ENCODE assay signal across 15 cellular contexts in genomic region chr14:99732436-99733220, GRCh38. TPM values are rescaled to one million over a fixed set of nuclear protein-coding genes. Genes with fewer than 3 reads are reported as not detected.
DNase-seq lines count a peak whose midpoint lies in the region; ATAC-seq lines count a peak whose summit lies in the region.
"Had no signal": no experiment of that assay in that cellular context is flagged by ENCODE, and none has a peak within 500 bp of the region (broad histone marks: within the 10 kb centered on the region; RNA-seq: fewer than 3 reads in every experiment).

No MANE protein-coding gene starts in this region.

- H3K4me3 Mint-ChIP-seq in activated naive CD8-positive, alpha-beta T cell, result peak overlapping the region; percentile 46
- no peak overlapping the region for H3K4me3 Mint-ChIP-seq in activated naive CD8-positive, alpha-beta T cell treated with anti-CD3 and anti-CD28 coated beads, Interleukin-2, amount 50 U/mL, for 24 hours
- H3K4me3 Mint-ChIP-seq: stimulated activated naive CD8-positive, alpha-beta T cell treated with anti-CD3 and anti-CD28 coated beads, Interleukin-15, Interleukin-2, amounts not matched to agents 100 ng/mL and 50 ng/mL, for 24 hours; T-helper 1 cell treated with Interleukin-12 subunit alpha and Interleukin-12 subunit beta and Interleukin-4 antibody, amounts not matched to agents 30 μg/mL and 1 μg/mL, for 36 hours had no signal

- H3K79me1 ChIP-seq in neuronal stem cell (ENCODE audit: low read depth, low read length) (no peaks in the 10 kb centered on the region), trophoblast cell (ENCODE audit: low read length) (peaks cover 3% of the 10 kb centered on the region)

- no peak for ATAC-seq in activated naive CD8-positive, alpha-beta T cell treated with anti-CD3 and anti-CD28 coated beads, Interleukin-2, amount 50 U/mL, for 24 hours
- ATAC-seq in HG02840 (IDR thresholded peaks at IDR 0.05; ENCODE audit: low FRiP score, unreplicated experiment), result no peak

- no peak overlapping the region for H4K8ac ChIP-seq in neuronal stem cell (ENCODE audit: low read depth, low read length)
- H4K8ac ChIP-seq in trophoblast cell (ENCODE audit: low read depth, low read length), result no peak overlapping the region

- peaks cover 10 to 11% of the 10 kb centered on the region in 2 donors for H3K4me1 ChIP-seq in neuronal stem cell (ENCODE audit: control insufficient read depth in 2 of 2, insufficient read depth in 1 of 2, low read depth in 1 of 2, low read length in 2 of 2)
- peaks cover 7 to 12% of the 10 kb centered on the region in 2 experiments for H3K4me1 ChIP-seq in trophoblast cell (ENCODE audit: control insufficient read depth in 1 of 2, insufficient read depth in 2 of 2, low read length in 2 of 2)

- H3K27ac ChIP-seq in neuronal stem cell (replicated peaks; ENCODE audit: low read length), result no peak overlapping the region
- no peak overlapping the region for H3K27ac ChIP-seq in trophoblast cell (ENCODE audit: low read depth, low read length)

- H2AK5ac ChIP-seq in neuronal stem cell (ENCODE audit: low read depth, low read length) (peak overlapping the region; percentile 97), trophoblast cell (ENCODE audit: low read length) (no peak overlapping the region)

- peak overlapping the region; percentile 79 for H2BK15ac ChIP-seq in neuronal stem cell (ENCODE audit: low read length)

- H3K79me2 ChIP-seq in trophoblast cell (ENCODE audit: control insufficient read depth, insufficient read depth, low read length, poor library complexity), result peaks cover 2% of the 10 kb centered on the region

- H2BK12ac ChIP-seq in neuronal stem cell (ENCODE audit: low read length), result peak overlapping the region; percentile 60
- H2BK12ac ChIP-seq in trophoblast cell (ENCODE audit: low read length), result no peak overlapping the region

- H3K4me3 ChIP-seq in neuronal stem cell (ENCODE audit: low read length in 2 of 2), result no peak overlapping the region
- H3K4me3 ChIP-seq in trophoblast cell (ENCODE audit: low read depth, low read length), result no peak overlapping the region
- H3K4me3 ChIP-seq: gastroesophageal sphincter had no signal

- no peak for DNase-seq in activated naive CD8-positive, alpha-beta T cell treated with anti-CD3 and anti-CD28 coated beads, Interleukin-2, amount 50 U/mL, for 24 hours
- DNase-seq in cardiac septum (ENCODE audit: low spot score) (peak; percentile 66), neuronal stem cell (ENCODE audit: low spot score) (no peak), GDM1 (lab: John Stamatoyannopoulos, UW) (no peak), NCI-H1048 (lab: John Stamatoyannopoulos, UW) (no peak), trophoblast cell (no peak)
- DNase-seq: H7, NCI-H1930, NCI-H748 treated with DMSO at 0.1 percent for 48 hours had no signal

- H4K91ac ChIP-seq in neuronal stem cell (ENCODE audit: low read depth, low read length, poor library complexity), result peak overlapping the region; percentile 75
- H4K91ac ChIP-seq in trophoblast cell (ENCODE audit: low read depth, low read length), result no peak overlapping the region

- no CpG with 5 or more reads among the region's 23 CpGs for WGBS in neuronal stem cell (ENCODE audit: extremely low coverage in 2 of 2, insufficient read length in 2 of 2, insufficient replicate concordance in 1 of 2), 2 donors
- WGBS in trophoblast cell (ENCODE audit: extremely low coverage, insufficient coverage, insufficient read length), result no CpG with 5 or more reads among the region's 23 CpGs

- H3K27ac Mint-ChIP-seq in activated naive CD8-positive, alpha-beta T cell, result no peak overlapping the region
- H3K27ac Mint-ChIP-seq in activated naive CD8-positive, alpha-beta T cell treated with anti-CD3 and anti-CD28 coated beads, Interleukin-2, amount 50 U/mL, for 24 hours, result no peak overlapping the region
- H3K27ac Mint-ChIP-seq: stimulated activated naive CD8-positive, alpha-beta T cell treated with anti-CD3 and anti-CD28 coated beads, Interleukin-15, Interleukin-2, amounts not matched to agents 100 ng/mL and 50 ng/mL, for 24 hours; T-helper 1 cell treated with Interleukin-12 subunit alpha and Interleukin-12 subunit beta and Interleukin-4 antibody, amounts not matched to agents 30 μg/mL and 1 μg/mL, for 36 hours had no signal

- H3K27me3 ChIP-seq in neuronal stem cell (ENCODE audit: control insufficient read depth in 3 of 3, insufficient read depth in 3 of 3, low read depth in 1 of 3, low read length in 3 of 3) (peaks cover 0 to 6% (median 0%) of the 10 kb centered on the region in 3 experiments), trophoblast cell (ENCODE audit: insufficient read depth, low read length) (no peaks in the 10 kb centered on the region)
- H3K27me3 ChIP-seq: gastroesophageal sphincter had no signal

- peak overlapping the region; percentile 14 for H3K14ac ChIP-seq in neuronal stem cell (ENCODE audit: low read length)
- H3K14ac ChIP-seq in trophoblast cell (ENCODE audit: low read length), result no peak overlapping the region

- no peaks in the 10 kb centered on the region for H3K36me3 ChIP-seq in neuronal stem cell (replicated peaks in 1 of 2; ENCODE audit: control insufficient read depth in 2 of 2, insufficient read depth in 2 of 2, low read length in 2 of 2)
- no peaks in the 10 kb centered on the region for H3K36me3 ChIP-seq in trophoblast cell (ENCODE audit: control insufficient read depth in 1 of 2, insufficient read depth in 2 of 2, low read length in 2 of 2)
- H3K36me3 ChIP-seq: gastroesophageal sphincter had no signal

- H3K9me3 ChIP-seq in neuronal stem cell (replicated peaks in 1 of 2; ENCODE audit: control insufficient read depth in 2 of 2, insufficient read depth in 1 of 2, low read depth in 1 of 2, low read length in 2 of 2) (no peaks in the 10 kb centered on the region), trophoblast cell (ENCODE audit: insufficient read depth, low read depth, low read length) (peaks cover 3% of the 10 kb centered on the region)
- H3K9me3 ChIP-seq: gastroesophageal sphincter had no signal

- H3K9ac ChIP-seq in neuronal stem cell (ENCODE audit: low read depth, low read length, poor library complexity) (no peak overlapping the region), trophoblast cell (ENCODE audit: low read length) (no peak overlapping the region)

- H3K4me2 ChIP-seq in neuronal stem cell (ENCODE audit: insufficient read depth, low read length, poor library complexity, severe bottlenecking) (no peak overlapping the region), trophoblast cell (ENCODE audit: low read length) (no peak overlapping the region)

- no peaks in the 10 kb centered on the region for H3K36me3 Mint-ChIP-seq in activated naive CD8-positive, alpha-beta T cell
- no peaks in the 10 kb centered on the region for H3K36me3 Mint-ChIP-seq in activated naive CD8-positive, alpha-beta T cell treated with anti-CD3 and anti-CD28 coated beads, Interleukin-2, amount 50 U/mL, for 24 hours (ENCODE audit: low read depth)

- H3K4me1 Mint-ChIP-seq in activated naive CD8-positive, alpha-beta T cell (ENCODE audit: low read depth), result no peaks in the 10 kb centered on the region
- no peaks in the 10 kb centered on the region for H3K4me1 Mint-ChIP-seq in activated naive CD8-positive, alpha-beta T cell treated with anti-CD3 and anti-CD28 coated beads, Interleukin-2, amount 50 U/mL, for 24 hours

- H3K23ac ChIP-seq in neuronal stem cell (ENCODE audit: low read depth, low read length, poor library complexity), result peak overlapping the region; percentile 52
- no peak overlapping the region for H3K23ac ChIP-seq in trophoblast cell (ENCODE audit: low read length)

- H3K4ac ChIP-seq in neuronal stem cell (ENCODE audit: low read length) (no peak overlapping the region), trophoblast cell (ENCODE audit: low read depth, low read length) (no peak overlapping the region)

- peaks cover 25% of the 10 kb centered on the region for H3K27me3 Mint-ChIP-seq in activated naive CD8-positive, alpha-beta T cell
- H3K27me3 Mint-ChIP-seq in activated naive CD8-positive, alpha-beta T cell treated with anti-CD3 and anti-CD28 coated beads, Interleukin-2, amount 50 U/mL, for 24 hours, result peaks cover 36% of the 10 kb centered on the region

- intact Hi-C loops in cardiac septum (cut with DNase I), result loop anchor here (5.0 kb wide), 1 partner anchor 50 kb away; the partner anchor contains the start of gene CYP46A1

- H2BK5ac ChIP-seq in neuronal stem cell (ENCODE audit: low read length), result peak overlapping the region; percentile 71
- no peak overlapping the region for H2BK5ac ChIP-seq in trophoblast cell (ENCODE audit: low read depth, low read length, poor library complexity)

- H3K9me3 Mint-ChIP-seq in activated naive CD8-positive, alpha-beta T cell (ENCODE audit: low read depth), result no peaks in the 10 kb centered on the region
- no peaks in the 10 kb centered on the region for H3K9me3 Mint-ChIP-seq in activated naive CD8-positive, alpha-beta T cell treated with anti-CD3 and anti-CD28 coated beads, Interleukin-2, amount 50 U/mL, for 24 hours
- H3K9me3 Mint-ChIP-seq: stimulated activated naive CD8-positive, alpha-beta T cell treated with anti-CD3 and anti-CD28 coated beads, Interleukin-15, Interleukin-2, amounts not matched to agents 100 ng/mL and 50 ng/mL, for 24 hours; T-helper 1 cell treated with Interleukin-12 subunit alpha and Interleukin-12 subunit beta and Interleukin-4 antibody, amounts not matched to agents 30 μg/mL and 1 μg/mL, for 36 hours had no signal

- no peak overlapping the region for H2AFZ ChIP-seq in neuronal stem cell (ENCODE audit: low read length)
- H2AFZ ChIP-seq in trophoblast cell (ENCODE audit: insufficient read depth, low read length, poor library complexity), result no peak overlapping the region

- H3K18ac ChIP-seq in neuronal stem cell (ENCODE audit: low read length) (peak overlapping the region; percentile 89), trophoblast cell (ENCODE audit: low read length) (no peak overlapping the region)

- H2BK120ac ChIP-seq in neuronal stem cell (ENCODE audit: low read depth, low read length) (peak overlapping the region; percentile 64), trophoblast cell (ENCODE audit: insufficient read depth, low read length, poor library complexity) (no peak overlapping the region)

- H4K12ac ChIP-seq in trophoblast cell (ENCODE audit: low read depth, low read length), result no peak overlapping the region

RNA-seq across cellular contexts. Expression of gene CYP46A1, which starts 48.5 kb away (rescaled TPM):
- total RNA-seq in cardiac septum, result 5.5 TPM
- polyA plus RNA-seq in neuronal stem cell (2013, experiment 1 of 2), result 1.5 TPM
- polyA plus RNA-seq in neuronal stem cell (2013, experiment 2 of 2), result 1.6 TPM
- 0.35 and 0.41 TPM in 2 replicates for polyA plus RNA-seq in trophoblast cell (2013)
- total RNA-seq: bronchial epithelial cell had no signal
